In genomic region chr16:17446661-17447060, GRCh38 we compare ENCODE assay signal across 18 cellular contexts. TPM values are rescaled to one million over a fixed set of nuclear protein-coding genes. Genes with fewer than 3 reads are reported as not detected.
DNase-seq lines count a peak whose midpoint lies in the region; ATAC-seq, FAIRE-seq and TF ChIP-seq lines count a peak whose summit lies in the region.
"Had no signal": no experiment of that assay in that cellular context is flagged by ENCODE, and none has a peak within 500 bp of the region (broad histone marks: within the 10 kb centered on the region; RNA-seq: fewer than 3 reads in every experiment).

No MANE protein-coding gene starts in this region.

- H3K9me3 Mint-ChIP-seq in glutamatergic neuron (ENCODE audit: unreplicated experiment): no peaks in the 10 kb centered on the region

- peak overlapping the region; percentile 75 for H3K4me3 Mint-ChIP-seq in glutamatergic neuron (ENCODE audit: unreplicated experiment)

- no peak for TF ChIP-seq CTCF in glutamatergic neuron (IDR thresholded peaks at IDR 0.05; ENCODE audit: partially characterized antibody, unreplicated experiment)
- TF ChIP-seq CTCF in kidney (IDR thresholded peaks at IDR 0.05; ENCODE audit: borderline replicate concordance, extremely low read depth, insufficient read depth): no peak

- intact Hi-C loops in Right ventricle myocardium superior (cut with DNase I) (no loop called here), cardiac septum (cut with DNase I) (loop anchor here (10.0 kb wide), 1 partner anchor 112 kb away; no protein-coding TSS in a partner anchor), kidney (cut with DNase I) (no loop called here)

- no peak overlapping the region for H3K27ac ChIP-seq in kidney (ENCODE audit: low read depth in 2 of 2, low read length in 2 of 2)
- H3K27ac ChIP-seq in effector memory CD4-positive, alpha-beta T cell (ENCODE audit: insufficient read depth, low read length, poor library complexity, severe bottlenecking): no peak overlapping the region
- H3K27ac ChIP-seq: Peyer's patch had no signal

- ATAC-seq in Right ventricle myocardium superior (ENCODE audit: poor library complexity) (peak; percentile 87), HG03045 (IDR thresholded peaks at IDR 0.05; ENCODE audit: unreplicated experiment) (no peak), GM21717 (IDR thresholded peaks at IDR 0.05; ENCODE audit: unreplicated experiment) (no peak)
- ATAC-seq: HCT116, K562 had no signal

- H3K36me3 ChIP-seq in kidney (ENCODE audit: control insufficient read depth in 1 of 2, insufficient read depth in 2 of 2, low read length in 2 of 2): no peaks in the 10 kb centered on the region
- no peaks in the 10 kb centered on the region for H3K36me3 ChIP-seq in effector memory CD4-positive, alpha-beta T cell (ENCODE audit: control insufficient read depth, insufficient read depth, low read length)

- H3K36me3 Mint-ChIP-seq in glutamatergic neuron (ENCODE audit: unreplicated experiment): no peaks in the 10 kb centered on the region

- peaks cover 24% of the 10 kb centered on the region for H3K4me1 Mint-ChIP-seq in glutamatergic neuron (ENCODE audit: low read depth, unreplicated experiment)

- peaks cover 5% of the 10 kb centered on the region for H3K27me3 Mint-ChIP-seq in glutamatergic neuron (ENCODE audit: unreplicated experiment)

- H3K9me3 ChIP-seq in kidney (ENCODE audit: control insufficient read depth in 1 of 2, low read length in 2 of 2): no peaks in the 10 kb centered on the region
- H3K9me3 ChIP-seq in effector memory CD4-positive, alpha-beta T cell (ENCODE audit: control insufficient read depth, low read length): no peaks in the 10 kb centered on the region
- H3K9me3 ChIP-seq: Peyer's patch had no signal

- FAIRE-seq in kidney (lab: Jason Lieb, UNC): no peak
- FAIRE-seq: HTR-8/SVneo, K562 had no signal

- H3K4me1 ChIP-seq in kidney (ENCODE audit: control insufficient read depth in 1 of 2, insufficient read depth in 1 of 2, low read depth in 1 of 2, low read length in 2 of 2): peaks cover 0 to 3% of the 10 kb centered on the region in 2 donors
- H3K4me1 ChIP-seq in effector memory CD4-positive, alpha-beta T cell (ENCODE audit: control insufficient read depth, insufficient read depth, low read length, poor library complexity, severe bottlenecking): peaks cover 23% of the 10 kb centered on the region

- H3K27me3 ChIP-seq in effector memory CD4-positive, alpha-beta T cell (replicated peaks; ENCODE audit: control insufficient read depth, insufficient read depth, low read length, poor library complexity, severe bottlenecking): no peaks in the 10 kb centered on the region
- H3K27me3 ChIP-seq: Peyer's patch had no signal

- H3K4me3 ChIP-seq in kidney (ENCODE audit: low read length in 2 of 2): no peak overlapping the region
- no peak overlapping the region for H3K4me3 ChIP-seq in effector memory CD4-positive, alpha-beta T cell (ENCODE audit: insufficient read depth, low read depth, low read length, poor library complexity, severe bottlenecking)
- H3K4me3 ChIP-seq: K562, Peyer's patch had no signal

- peak overlapping the region; percentile 84 for H3K27ac Mint-ChIP-seq in glutamatergic neuron (ENCODE audit: unreplicated experiment)

- H3K9ac ChIP-seq in kidney (ENCODE audit: low read length in 2 of 2): no peak overlapping the region

- DNase-seq in Right ventricle myocardium superior (peak; percentile 47), cardiac septum (ENCODE audit: low spot score) (no peak), glutamatergic neuron (peak; percentile 33), kidney (peak; percentile 88), NCI-H187 (lab: John Stamatoyannopoulos, UW) (no peak)
- DNase-seq in effector memory CD4-positive, alpha-beta T cell: no peak
- DNase-seq: Calu3, NCI-H146, NCI-H446, NCI-H774, Peyer's patch, SHP77 treated with DMSO at 0.1 percent for 48 hours had no signal

RNA-seq across cellular contexts. Expression of gene XYLT1, which starts 24.1 kb away (rescaled TPM):
- 1.7 TPM for total RNA-seq in Right ventricle myocardium superior
- total RNA-seq in cardiac septum: 2.9 TPM
- 18.4 TPM for total RNA-seq in glutamatergic neuron (ENCODE audit: unreplicated experiment)
- 7.6 TPM for total RNA-seq in kidney
- 0.52 TPM for polyA plus RNA-seq in kidney (ENCODE audit: insufficient read depth, low read depth, low replicate concordance)
- total RNA-seq: A172 had no signal

Comparison
In these comparisons a context has a peak if more than half of its experiments do, and no peak if none do; other contexts are left out.
1. DNase-seq: peak in Right ventricle myocardium superior (single experiment), glutamatergic neuron (single experiment) and kidney (single experiment); none in cardiac septum (single experiment), NCI-H187 (0 of 2) and effector memory CD4-positive, alpha-beta T cell (0 of 3).